8 cellular contexts compared by ENCODE assay signal in genomic region chr17:34980681-34981537, GRCh38. TPM values are rescaled to one million over a fixed set of nuclear protein-coding genes. Genes with fewer than 3 reads are reported as not detected.
DNase-seq lines count a peak whose midpoint lies in the region; ATAC-seq and TF ChIP-seq lines count a peak whose summit lies in the region.

No MANE protein-coding gene starts in this region.

- peak; percentile 70 for ATAC-seq in HG03442 (IDR thresholded peaks at IDR 0.05; ENCODE audit: unreplicated experiment)
- peak; percentile 92 for ATAC-seq in activated CD8-positive, alpha-beta memory T cell treated with anti-CD3 and anti-CD28 coated beads, Interleukin-2, amount 10 ng/mL, durations not matched to agents 7 days and 5 days

- no peaks in the 10 kb centered on the region for H3K27me3 Mint-ChIP-seq in CD4-positive, alpha-beta memory T cell
- H3K27me3 Mint-ChIP-seq in activated CD8-positive, alpha-beta memory T cell treated with anti-CD3 and anti-CD28 coated beads, Interleukin-2, amount 10 ng/mL, durations not matched to agents 7 days and 5 days = no peaks in the 10 kb centered on the region

- peaks cover 39 to 58% (median 49%) of the 10 kb centered on the region in 4 donors for H3K4me1 Mint-ChIP-seq in CD4-positive, alpha-beta memory T cell
- peaks cover 49% of the 10 kb centered on the region for H3K4me1 Mint-ChIP-seq in activated CD8-positive, alpha-beta memory T cell treated with anti-CD3 and anti-CD28 coated beads, Interleukin-2, amount 10 ng/mL, durations not matched to agents 7 days and 5 days

- intact Hi-C loops in CD4-positive, alpha-beta memory T cell (cut with micrococcal nuclease) = loop anchor here (1.0 to 5.0 kb wide), 7 partner anchors 20 to 561 kb away; partner anchors contain the start of genes CCT6B, RFFL and ZNF830

- POLR2A ChIA-PET in CD4-positive, alpha-beta memory T cell (lab: Charles Lee; ENCODE audit: partially characterized antibody) = interaction anchor here (0.8 to 4.4 kb wide), 24 partner anchors 10 to 828 kb away, joined by 3 to 43 read pairs (median 5); partner anchors contain the start of genes CCT6B, NLE1, PEX12 and RAD51D

- H3K36me3 ChIP-seq in CD4-positive, alpha-beta memory T cell (ENCODE audit: insufficient read depth, low read length) = no peaks in the 10 kb centered on the region

- peaks cover 20 to 30% of the 10 kb centered on the region in 2 donors for H3K36me3 Mint-ChIP-seq in CD4-positive, alpha-beta memory T cell
- peaks cover 15% of the 10 kb centered on the region for H3K36me3 Mint-ChIP-seq in activated CD8-positive, alpha-beta memory T cell treated with anti-CD3 and anti-CD28 coated beads, Interleukin-2, amount 10 ng/mL, durations not matched to agents 7 days and 5 days

- peaks cover 41% of the 10 kb centered on the region for H3K4me1 ChIP-seq in CD4-positive, alpha-beta memory T cell (ENCODE audit: insufficient read depth, low read length)

- H3K4me3 Mint-ChIP-seq in CD4-positive, alpha-beta memory T cell = peak overlapping the region; percentile 88 to 95 (median 91)
- peak overlapping the region; percentile 94 for H3K4me3 Mint-ChIP-seq in activated CD8-positive, alpha-beta memory T cell treated with anti-CD3 and anti-CD28 coated beads, Interleukin-2, amount 10 ng/mL, durations not matched to agents 7 days and 5 days

- TF ChIP-seq CTCF in epithelial cell of esophagus (IDR thresholded peaks at IDR 0.05; ENCODE audit: insufficient read depth, low read depth, low read length, missing control alignments) = peak; percentile 56

- peak overlapping the region; percentile 53 to 68 for H3K4me3 ChIP-seq in CD4-positive, alpha-beta memory T cell (ENCODE audit: low read length in 2 of 2)
- peak overlapping the region; percentile 67 for H3K4me3 ChIP-seq in epithelial cell of esophagus (ENCODE audit: low read length)

- H3K27ac ChIP-seq in CD4-positive, alpha-beta memory T cell (ENCODE audit: low read depth, low read length) = peak overlapping the region; percentile 97

- CTCF ChIA-PET in CD4-positive, alpha-beta memory T cell (lab: Charles Lee; ENCODE audit: partially characterized antibody) = interaction anchor here (0.8 to 4.7 kb wide), 11 partner anchors 10 to 783 kb away, joined by 3 to 25 read pairs (median 7); partner anchors contain the start of genes RAD51D and RFFL
- CTCF ChIA-PET in activated CD8-positive, alpha-beta memory T cell treated with anti-CD3 and anti-CD28 coated beads, Interleukin-2, amount 10 ng/mL, durations not matched to agents 7 days and 5 days (lab: Charles Lee) = interaction anchor here (0.6 to 4.1 kb wide), 12 partner anchors 12 to 138 kb away, joined by 3 to 29 read pairs (median 4); partner anchors contain the start of genes RAD51D and RFFL

- H3K9me3 Mint-ChIP-seq in CD4-positive, alpha-beta memory T cell = no peaks in the 10 kb centered on the region
- no peaks in the 10 kb centered on the region for H3K9me3 Mint-ChIP-seq in activated CD8-positive, alpha-beta memory T cell treated with anti-CD3 and anti-CD28 coated beads, Interleukin-2, amount 10 ng/mL, durations not matched to agents 7 days and 5 days (ENCODE audit: low read depth)

- DNase-seq in CD4-positive, alpha-beta memory T cell = peak in 4 of 5 donors; percentile 72 to 83 (median 78)
- DNase-seq in GM19240 (ENCODE audit: insufficient read length, low spot score) = peak; percentile 83
- peak; percentile 43 for DNase-seq in NCI-H748 treated with DMSO at 0.1 percent for 48 hours (lab: John Stamatoyannopoulos, UW)
- DNase-seq in activated CD8-positive, alpha-beta memory T cell treated with anti-CD3 and anti-CD28 coated beads, Interleukin-2, amount 10 ng/mL, durations not matched to agents 7 days and 5 days = peak; percentile 88
- peak; percentile 85 for DNase-seq in epithelial cell of esophagus (ENCODE audit: low read depth)
- peak; percentile 57 for DNase-seq in mucosa of gallbladder (ENCODE audit: low spot score)
- peak; percentile 73 for DNase-seq in stimulated activated CD8-positive, alpha-beta memory T cell treated with anti-CD3 and anti-CD28 coated beads, Interleukin-4, amount 100 ng/mL, for 24 hours (ENCODE audit: low read depth)

- no peaks in the 10 kb centered on the region for H3K27me3 ChIP-seq in CD4-positive, alpha-beta memory T cell (ENCODE audit: insufficient read depth, low read length)

- peak overlapping the region; percentile 90 to 98 (median 94) for H3K27ac Mint-ChIP-seq in CD4-positive, alpha-beta memory T cell
- peak overlapping the region; percentile 93 for H3K27ac Mint-ChIP-seq in activated CD8-positive, alpha-beta memory T cell treated with anti-CD3 and anti-CD28 coated beads, Interleukin-2, amount 10 ng/mL, durations not matched to agents 7 days and 5 days

- H3K9me3 ChIP-seq in CD4-positive, alpha-beta memory T cell (ENCODE audit: control insufficient read depth in 1 of 2, low read length in 2 of 2) = no peaks in the 10 kb centered on the region

RNA-seq across cellular contexts. Expression of gene LIG3, which starts 0.6 kb away (rescaled TPM):
- 10 to 100 TPM; 41.9 to 50.8 TPM for total RNA-seq in CD4-positive, alpha-beta memory T cell
- polyA plus RNA-seq in CD4-positive, alpha-beta memory T cell = 10 to 100 TPM in 1 of 2 donors, 1 to 10 TPM in 1; 7.7 to 16.3 TPM
- 10 to 100 TPM; 54.4 to 56.5 TPM for total RNA-seq in activated CD8-positive, alpha-beta memory T cell treated with anti-CD3 and anti-CD28 coated beads, Interleukin-2, amount 10 ng/mL, durations not matched to agents 7 days and 5 days
- 39.1 TPM for total RNA-seq in mucosa of gallbladder

RNA-seq across cellular contexts. Expression of gene ZNF830, which starts 19.6 kb away (rescaled TPM):
- total RNA-seq in CD4-positive, alpha-beta memory T cell = 10 to 100 TPM; 41.0 to 44.0 TPM
- polyA plus RNA-seq in CD4-positive, alpha-beta memory T cell = 10 to 100 TPM; 16.7 to 24.3 TPM
- 10 to 100 TPM; 27.7 to 32.7 TPM for total RNA-seq in activated CD8-positive, alpha-beta memory T cell treated with anti-CD3 and anti-CD28 coated beads, Interleukin-2, amount 10 ng/mL, durations not matched to agents 7 days and 5 days
- 12.0 TPM for total RNA-seq in mucosa of gallbladder

RNA-seq across cellular contexts. Expression of gene CCT6B, which starts 19.6 kb away (rescaled TPM):
- 1 to 10 TPM; 2.0 to 2.1 TPM for total RNA-seq in CD4-positive, alpha-beta memory T cell
- 1 to 10 TPM in 1 of 2 donors, under 1 TPM in 1; 0.61 to 1.6 TPM for polyA plus RNA-seq in CD4-positive, alpha-beta memory T cell
- 1 to 10 TPM; 1.9 to 2.4 TPM for total RNA-seq in activated CD8-positive, alpha-beta memory T cell treated with anti-CD3 and anti-CD28 coated beads, Interleukin-2, amount 10 ng/mL, durations not matched to agents 7 days and 5 days
- 1.2 TPM for total RNA-seq in mucosa of gallbladder

Comparison
In these comparisons a context has a peak if more than half of its experiments do, and no peak if none do; other contexts are left out.
1. Peak in every context shown above with its lines: DNase-seq, ATAC-seq, H3K4me3 ChIP-seq and H3K27ac ChIP-seq.